8 cellular contexts compared by ENCODE assay signal in the genomic region with DNA sequence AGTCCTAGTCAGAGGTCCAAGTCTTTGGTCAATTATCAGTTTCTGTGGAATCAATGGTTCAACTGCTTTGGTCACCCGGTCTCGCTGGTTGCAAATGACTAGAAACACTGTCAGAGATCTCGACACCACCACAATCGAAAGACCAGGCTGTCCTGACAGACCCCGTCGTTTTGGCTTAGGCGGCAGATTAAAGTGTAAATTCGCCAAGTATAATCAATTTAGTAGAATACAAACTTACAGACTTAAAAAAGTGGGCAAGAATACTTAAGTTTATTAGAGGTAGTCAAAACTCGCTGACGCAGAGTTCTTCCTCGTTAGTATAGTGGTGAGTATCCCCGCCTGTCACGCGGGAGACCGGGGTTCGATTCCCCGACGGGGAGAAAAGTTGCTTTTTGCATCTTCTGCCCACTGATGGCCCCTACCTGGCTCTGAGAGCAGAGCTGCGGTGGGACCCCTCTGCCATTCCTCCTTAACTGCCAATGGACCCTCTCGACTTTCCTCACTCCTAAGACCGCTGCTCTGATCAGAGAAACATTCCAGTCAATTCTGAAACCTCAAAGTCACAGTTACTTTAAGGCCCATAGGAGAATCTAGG. TPM values are rescaled to one million over a fixed set of nuclear protein-coding genes. Genes with fewer than 3 reads are reported as not detected.
DNase-seq lines count a peak whose midpoint lies in the region; ATAC-seq and TF ChIP-seq lines count a peak whose summit lies in the region.

No MANE protein-coding gene starts in this region.

- H3K4me1 ChIP-seq in neuronal stem cell (ENCODE audit: control insufficient read depth in 2 of 2, insufficient read depth in 1 of 2, low read depth in 1 of 2, low read length in 2 of 2), result no peaks in the 10 kb centered on the region

- H3K4me3 ChIP-seq in fibroblast of villous mesenchyme (ENCODE audit: low read depth, low read length) (peak overlapping the region; percentile 71), neuronal stem cell (ENCODE audit: low read length in 2 of 2) (peak overlapping the region; percentile 53 to 83)

- TF ChIP-seq CTCF in fibroblast of villous mesenchyme (IDR thresholded peaks at IDR 0.05; ENCODE audit: insufficient read depth, low read depth, low read length), result no peak

- no peak overlapping the region for H3K18ac ChIP-seq in neuronal stem cell (ENCODE audit: low read length)

- H3K79me1 ChIP-seq in neuronal stem cell (ENCODE audit: low read depth, low read length), result no peaks in the 10 kb centered on the region

- peaks cover 0 to 15% (median 0%) of the 10 kb centered on the region in 3 experiments for H3K27me3 ChIP-seq in neuronal stem cell (ENCODE audit: control insufficient read depth in 3 of 3, insufficient read depth in 3 of 3, low read depth in 1 of 3, low read length in 3 of 3)

- intact Hi-C loops in Right ventricle myocardium inferior (cut with DNase I) (loop anchor here (2.0 to 10.0 kb wide), 3 partner anchors 15 to 329 kb away; no protein-coding TSS in a partner anchor), cardiac septum (cut with DNase I) (loop anchor here (10.0 kb wide), 1 partner anchor 319 kb away; no protein-coding TSS in a partner anchor)

- H3K14ac ChIP-seq in neuronal stem cell (ENCODE audit: low read length), result no peak overlapping the region

- H2BK12ac ChIP-seq in neuronal stem cell (ENCODE audit: low read length), result no peak overlapping the region

- H2AFZ ChIP-seq in neuronal stem cell (ENCODE audit: low read length), result peak overlapping the region; percentile 84

- DNase-seq in Right ventricle myocardium inferior (ENCODE audit: missing footprints) (no peak), cardiac septum (ENCODE audit: low spot score) (no peak), HT1080 (ENCODE audit: low read depth) (peak; percentile 69), RPMI7951 (ENCODE audit: low read depth) (peak; percentile 67), fibroblast of villous mesenchyme (ENCODE audit: low read depth) (peak; percentile 84), neuronal stem cell (ENCODE audit: low spot score) (peak; percentile 80), superior temporal gyrus (ENCODE audit: extremely low spot score) (peak; percentile 79)
- DNase-seq in activated T-helper 1 cell treated with anti-CD3 and anti-CD28 coated beads, Interleukin-2, amount 50 U/mL, for 16 hours (ENCODE audit: low read depth in 1 of 2, low spot score in 1 of 2), result peak; percentile 53 to 62

- H3K9me3 ChIP-seq in neuronal stem cell (replicated peaks in 1 of 2; ENCODE audit: control insufficient read depth in 2 of 2, insufficient read depth in 1 of 2, low read depth in 1 of 2, low read length in 2 of 2), result no peaks in the 10 kb centered on the region

- no peak overlapping the region for H2BK5ac ChIP-seq in neuronal stem cell (ENCODE audit: low read length)

- no peak overlapping the region for H2BK15ac ChIP-seq in neuronal stem cell (ENCODE audit: low read length)

- no peak overlapping the region for H3K4ac ChIP-seq in neuronal stem cell (ENCODE audit: low read length)

- no peaks in the 10 kb centered on the region for H3K36me3 ChIP-seq in neuronal stem cell (replicated peaks in 1 of 2; ENCODE audit: control insufficient read depth in 2 of 2, insufficient read depth in 2 of 2, low read length in 2 of 2)

- H3K4me2 ChIP-seq in neuronal stem cell (ENCODE audit: insufficient read depth, low read length, poor library complexity, severe bottlenecking), result peak overlapping the region; percentile 51

- H2AK5ac ChIP-seq in neuronal stem cell (ENCODE audit: low read depth, low read length), result no peak overlapping the region

- peak overlapping the region; percentile 45 for H3K27ac ChIP-seq in neuronal stem cell (replicated peaks; ENCODE audit: low read length)

- no peak overlapping the region for H3K23ac ChIP-seq in neuronal stem cell (ENCODE audit: low read depth, low read length, poor library complexity)

- no peak overlapping the region for H4K8ac ChIP-seq in neuronal stem cell (ENCODE audit: low read depth, low read length)

- H3K9ac ChIP-seq in neuronal stem cell (ENCODE audit: low read depth, low read length, poor library complexity), result no peak overlapping the region

- WGBS in neuronal stem cell (ENCODE audit: extremely low coverage in 2 of 2, insufficient read length in 2 of 2, insufficient replicate concordance in 1 of 2), 2 donors, result no CpG with 5 or more reads among the region's 21 CpGs

- no peak overlapping the region for H2BK120ac ChIP-seq in neuronal stem cell (ENCODE audit: low read depth, low read length)

- no peak overlapping the region for H4K91ac ChIP-seq in neuronal stem cell (ENCODE audit: low read depth, low read length, poor library complexity)

- peak; percentile 82 for ATAC-seq in Right ventricle myocardium inferior

RNA-seq across cellular contexts. Expression of a gene that starts 30.6 kb away (rescaled TPM):
- total RNA-seq in Right ventricle myocardium inferior (4.2 TPM), cardiac septum (4.2 TPM), fibroblast of villous mesenchyme (6.9 and 7.1 TPM in 2 replicates)
- total RNA-seq in HT1080 (2014; rRNA removed; shearing (Covaris generic)), result 3.5 and 5.5 TPM in 2 replicates
- polyA plus RNA-seq in HT1080 (2015; cell fraction: cytosol; rRNA removed), result 2.5 and 3.3 TPM in 2 replicates
- 4.0 and 4.1 TPM in 2 replicates for polyA plus RNA-seq in HT1080 (2015; cell fraction: nucleus; rRNA removed)
- total RNA-seq in RPMI7951 (2014; rRNA removed; shearing (Covaris generic)), result 16.4 and 24.2 TPM in 2 replicates
- 11.0 TPM for polyA plus RNA-seq in neuronal stem cell (2013, experiment 1 of 2)
- 11.0 TPM for polyA plus RNA-seq in neuronal stem cell (2013, experiment 2 of 2)

Comparison
In these comparisons a context has a peak if more than half of its experiments do, and no peak if none do; other contexts are left out.
1. DNase-seq: peak in HT1080 (single experiment), RPMI7951 (single experiment), activated T-helper 1 cell treated with anti-CD3 and anti-CD28 coated beads, Interleukin-2, amount 50 U/mL, for 16 hours (2 of 2), fibroblast of villous mesenchyme (single experiment), neuronal stem cell (single experiment) and superior temporal gyrus (single experiment); none in Right ventricle myocardium inferior (single experiment) and cardiac septum (single experiment).